Comparison of ENCODE assay signal across 8 cellular contexts in genomic region chr16:50593410-50594139, GRCh38. TPM values are rescaled to one million over a fixed set of nuclear protein-coding genes. Genes with fewer than 3 reads are reported as not detected.
DNase-seq lines count a peak whose midpoint lies in the region; ATAC-seq and TF ChIP-seq lines count a peak whose summit lies in the region.

No MANE protein-coding gene starts in this region.

- H3K4me3 Mint-ChIP-seq in osteocyte (ENCODE audit: unreplicated experiment): no peak overlapping the region
- H3K4me3 Mint-ChIP-seq in activated naive CD4-positive, alpha-beta T cell treated with anti-CD3 and anti-CD28 coated beads, Interleukin-2, amount 10 ng/mL, durations not matched to agents 7 days and 5 days: no peak overlapping the region

- no peak overlapping the region for H3K27ac Mint-ChIP-seq in osteocyte (ENCODE audit: unreplicated experiment)
- no peak overlapping the region for H3K27ac Mint-ChIP-seq in activated naive CD4-positive, alpha-beta T cell treated with anti-CD3 and anti-CD28 coated beads, Interleukin-2, amount 10 ng/mL, durations not matched to agents 7 days and 5 days

- peaks cover 0 to 9% of the 10 kb centered on the region in 2 donors for H3K4me1 ChIP-seq in left lung

- no peaks in the 10 kb centered on the region for H3K27me3 ChIP-seq in left lung

- H3K36me3 ChIP-seq in left lung: no peaks in the 10 kb centered on the region

- H3K27me3 Mint-ChIP-seq in osteocyte (ENCODE audit: unreplicated experiment): peaks cover 8% of the 10 kb centered on the region
- H3K27me3 Mint-ChIP-seq in activated naive CD4-positive, alpha-beta T cell treated with anti-CD3 and anti-CD28 coated beads, Interleukin-2, amount 10 ng/mL, durations not matched to agents 7 days and 5 days: peaks cover 16% of the 10 kb centered on the region

- in situ Hi-C loops in GM13977 (cut with MboI; ENCODE audit: low pct_unique_long_range_greater_than_20kb, low sequenced_read_pairs, unreplicated experiment): no loop called here

- CTCF ChIA-PET in activated naive CD4-positive, alpha-beta T cell treated with anti-CD3 and anti-CD28 coated beads, Interleukin-2, amount 10 ng/mL, durations not matched to agents 7 days and 5 days (lab: Charles Lee): interaction anchor here (0.6 to 1.4 kb wide), 3 partner anchors 13 to 259 kb away, joined by 3 read pairs; no protein-coding TSS in a partner anchor

- DNase-seq in GM13977 (ENCODE audit: low spot score) (no peak), SK-N-DZ (ENCODE audit: low spot score) (peak; percentile 25), fibroblast of peridontal ligament (ENCODE audit: extremely low read depth) (peak; percentile 6), osteocyte (ENCODE audit: extremely low spot score, unreplicated experiment) (no peak), left lung (no peak)
- no peak for DNase-seq in activated naive CD4-positive, alpha-beta T cell treated with anti-CD3 and anti-CD28 coated beads, Interleukin-2, amount 10 ng/mL, durations not matched to agents 7 days and 5 days
- DNase-seq in activated CD4-positive, alpha-beta T cell treated with anti-CD3 and anti-CD28 coated beads, Interleukin-2, amount 50 U/mL, for 4 hours: no peak
- DNase-seq in stimulated activated CD4-positive, alpha-beta T cell treated with anti-CD3 and anti-CD28 coated beads, Interleukin-4, amount 100 ng/mL, for 1 hour: no peak

- no peak for ATAC-seq in left lung

- no peaks in the 10 kb centered on the region for H3K36me3 Mint-ChIP-seq in osteocyte (ENCODE audit: unreplicated experiment)
- peaks cover 5% of the 10 kb centered on the region for H3K36me3 Mint-ChIP-seq in activated naive CD4-positive, alpha-beta T cell treated with anti-CD3 and anti-CD28 coated beads, Interleukin-2, amount 10 ng/mL, durations not matched to agents 7 days and 5 days

- no peaks in the 10 kb centered on the region for H3K9me3 Mint-ChIP-seq in osteocyte (ENCODE audit: unreplicated experiment)
- no peaks in the 10 kb centered on the region for H3K9me3 Mint-ChIP-seq in activated naive CD4-positive, alpha-beta T cell treated with anti-CD3 and anti-CD28 coated beads, Interleukin-2, amount 10 ng/mL, durations not matched to agents 7 days and 5 days

- intact Hi-C loops in left lung (cut with DNase I): no loop called here

- H3K27ac ChIP-seq in left lung: no peak overlapping the region

- H3K4me3 ChIP-seq in left lung: no peak overlapping the region

- H3K4me1 Mint-ChIP-seq in osteocyte (ENCODE audit: unreplicated experiment): no peaks in the 10 kb centered on the region
- peaks cover 18% of the 10 kb centered on the region for H3K4me1 Mint-ChIP-seq in activated naive CD4-positive, alpha-beta T cell treated with anti-CD3 and anti-CD28 coated beads, Interleukin-2, amount 10 ng/mL, durations not matched to agents 7 days and 5 days

- TF ChIP-seq CTCF in GM13977 (IDR thresholded peaks at IDR 0.05; ENCODE audit: extremely low read depth, insufficient read depth, missing control alignments) (peak; percentile 13), osteocyte (IDR thresholded peaks at IDR 0.05) (peak; percentile 42), left lung (IDR thresholded peaks at IDR 0.05) (no peak)

- no peaks in the 10 kb centered on the region for H3K9me3 ChIP-seq in left lung

RNA-seq across cellular contexts. Expression of gene NKD1, which starts 45.4 kb away (rescaled TPM):
- polyA plus RNA-seq in SK-N-DZ (2014; cell fraction: cytosol; rRNA removed): 1.7 and 1.9 TPM in 2 replicates
- polyA plus RNA-seq in SK-N-DZ (2014; cell fraction: nucleus; rRNA removed): 4.0 and 5.3 TPM in 2 replicates
- total RNA-seq in osteocyte: 0.43 and 0.63 TPM in 2 replicates
- total RNA-seq in left lung: 10 to 100 TPM; 12.5 to 23.0 TPM

Comparison
In these comparisons a context has a peak if more than half of its experiments do, and no peak if none do; other contexts are left out.
1. DNase-seq: peak in SK-N-DZ (single experiment) and fibroblast of peridontal ligament (single experiment); none in GM13977 (single experiment), osteocyte (single experiment), activated naive CD4-positive, alpha-beta T cell treated with anti-CD3 and anti-CD28 coated beads, Interleukin-2, amount 10 ng/mL, durations not matched to agents 7 days and 5 days (single experiment), activated CD4-positive, alpha-beta T cell treated with anti-CD3 and anti-CD28 coated beads, Interleukin-2, amount 50 U/mL, for 4 hours (0 of 2), stimulated activated CD4-positive, alpha-beta T cell treated with anti-CD3 and anti-CD28 coated beads, Interleukin-4, amount 100 ng/mL, for 1 hour (single experiment) and left lung (0 of 2).
2. CTCF ChIP-seq: peak in GM13977 (single experiment) and osteocyte (single experiment); none in left lung (0 of 2).